In genomic region chr4:53377319-53378170, GRCh38 we compare ENCODE assay signal across 8 cellular contexts. TPM values are rescaled to one million over a fixed set of nuclear protein-coding genes. Genes with fewer than 3 reads are reported as not detected.
A peak's percentile ranks its signal among the peaks of the same experiment; 100 is the strongest.
DNase-seq lines count a peak whose midpoint lies in the region; ATAC-seq and TF ChIP-seq lines count a peak whose summit lies in the region.

Gene FIP1L1, plus strand, starts transcription at chr4:53377641. Its CDS starts 198 bp downstream, at chr4:53377839.

- ATAC-seq in GM18867 (IDR thresholded peaks at IDR 0.05; ENCODE audit: unreplicated experiment): peak; percentile 87
- ATAC-seq in HG03103 (IDR thresholded peaks at IDR 0.05; ENCODE audit: low read depth, unreplicated experiment): peak; percentile 83

- H2AFZ ChIP-seq in mammary epithelial cell (ENCODE audit: low read depth, low read length): peak within 1 kb of the TSS; percentile 97

- H3K27me3 ChIP-seq in A673 (replicated peaks; ENCODE audit: insufficient read depth, low read depth, low read length, poor library complexity): no peaks in the 10 kb centered on the region
- H3K27me3 ChIP-seq in WERI-Rb-1 (ENCODE audit: insufficient read depth, low read depth, severe bottlenecking): no peaks in the 10 kb centered on the region
- H3K27me3 ChIP-seq in mammary epithelial cell (ENCODE audit: insufficient read depth, low read length): no peaks in the 10 kb centered on the region
- peaks cover under 1% of the 10 kb centered on the region; the same call in 1 of the 2 replicates for H3K27me3 ChIP-seq in iPS-20b (ENCODE audit: insufficient read depth, low read length)

- H3K4me1 ChIP-seq in A673 (ENCODE audit: insufficient read depth, low read length, poor library complexity, severe bottlenecking) (no peaks in the 10 kb centered on the region), mammary epithelial cell (ENCODE audit: insufficient read depth, low read length) (no peaks in the 10 kb centered on the region), iPS-20b (ENCODE audit: insufficient read depth, low read length) (peaks cover 13% of the 10 kb centered on the region; the same call in 1 of the 2 replicates)

- CTCF ChIA-PET in A673 (lab: Charles Lee): no interaction called here
- CTCF ChIA-PET in mammary epithelial cell (lab: Charles Lee; ENCODE audit: low non-redundant PET): interaction anchor here (0.7 to 0.8 kb wide), 2 partner anchors 552 to 861 kb away, joined by 3 to 4 read pairs; no protein-coding TSS in a partner anchor

- H3K9ac ChIP-seq in mammary epithelial cell (ENCODE audit: insufficient read depth, low read length) (peak within 1 kb of the TSS; percentile 81), iPS-20b (ENCODE audit: low read depth, low read length) (peak within 1 kb of the TSS; percentile 96)

- peak; percentile 84 for DNase-seq in A673 (ENCODE audit: low spot score)
- DNase-seq in NCI-H2171 treated with DMSO at 0.1 percent for 48 hours (lab: John Stamatoyannopoulos, UW): peak; percentile 77
- peak; percentile 96 for DNase-seq in WERI-Rb-1
- DNase-seq in mammary epithelial cell: peak; percentile 85

- H3K27ac ChIP-seq in A673 (ENCODE audit: low read depth, low read length, poor library complexity, severe bottlenecking) (peak within 1 kb of the TSS; percentile 82), WERI-Rb-1 (peak within 1 kb of the TSS; percentile 94), mammary epithelial cell (ENCODE audit: insufficient read depth, low read depth, low read length) (peak within 1 kb of the TSS; percentile 70), iPS-20b (ENCODE audit: low read length) (peak within 1 kb of the TSS; percentile 89), skin epidermis (peak within 1 kb of the TSS; percentile 71 to 98 (median 92))

- peak within 1 kb of the TSS; percentile 87 for H3K4me2 ChIP-seq in mammary epithelial cell (ENCODE audit: insufficient read depth, low read depth, low read length)

- H3K36me3 ChIP-seq in A673 (ENCODE audit: insufficient read depth, low read length, poor library complexity, severe bottlenecking) (no peaks in the 10 kb centered on the region), WERI-Rb-1 (peaks cover 19% of the 10 kb centered on the region), mammary epithelial cell (ENCODE audit: insufficient read depth, low read length) (peaks cover 7% of the 10 kb centered on the region), iPS-20b (ENCODE audit: insufficient read depth, low read depth, low read length) (peaks cover 23% of the 10 kb centered on the region)

- in situ Hi-C loops in mammary epithelial cell (cut with MboI; ENCODE audit: low sequenced_read_pairs in 2 of 2): no loop called here

- peaks cover 50% of the 10 kb centered on the region for H3K79me2 ChIP-seq in mammary epithelial cell (ENCODE audit: insufficient read depth, low read length)

- intact Hi-C loops in A673 (cut with micrococcal nuclease; ENCODE audit: unreplicated experiment): no loop called here
- intact Hi-C loops in mammary epithelial cell (cut with micrococcal nuclease): loop anchor here (2.0 to 5.0 kb wide), 4 partner anchors 99 to 855 kb away; no protein-coding TSS in a partner anchor

- dilution Hi-C loops in mammary epithelial cell (cut with HindIII; ENCODE audit: low sequenced_read_pairs): no loop called here

- WGBS in mammary epithelial cell (ENCODE audit: low coverage, missing lambda C conversion rate): 2% methylated on average over 17 of the region's 85 CpGs

- no peak for TF ChIP-seq CTCF in A673 (conservative IDR thresholded peaks at IDR 0.05; ENCODE audit: low read depth, low read length)
- TF ChIP-seq CTCF in WERI-Rb-1 (IDR thresholded peaks at IDR 0.05; ENCODE audit: low read depth, low read length): no peak
- peak in 1 of 2 donors; percentile 3 for TF ChIP-seq CTCF in mammary epithelial cell (conservative IDR thresholded peaks at IDR 0.05 in 1 of 2, IDR thresholded peaks at IDR 0.05 in 1 of 2; ENCODE audit: extremely low read depth in 1 of 2, insufficient read depth in 1 of 2, low read depth in 1 of 2, low read length in 2 of 2)

- H3K9me3 ChIP-seq in A673 (ENCODE audit: low read depth, low read length, poor library complexity, severe bottlenecking) (no peaks in the 10 kb centered on the region), WERI-Rb-1 (ENCODE audit: severe bottlenecking) (no peaks in the 10 kb centered on the region), mammary epithelial cell (replicated peaks; ENCODE audit: insufficient read depth, low read length) (no peaks in the 10 kb centered on the region), iPS-20b (ENCODE audit: insufficient read depth, low read depth, low read length) (no peaks in the 10 kb centered on the region)

- BruUV-seq in A673 (replicated peaks; lab: Mats Ljungman, UMichigan) (TSS peak; percentile 59), mammary epithelial cell (replicated peaks; lab: Mats Ljungman, UMichigan) (TSS peak; percentile 38)

- POLR2A ChIA-PET in A673 (lab: Charles Lee; ENCODE audit: low non-redundant PET): interaction anchor here (0.5 kb wide), 1 partner anchor 58 kb away, joined by 5 read pairs; no protein-coding TSS in a partner anchor

- no peaks in the 10 kb centered on the region for H4K20me1 ChIP-seq in mammary epithelial cell (ENCODE audit: insufficient read depth, low read length)

- H3K4me3 ChIP-seq in A673 (ENCODE audit: low read depth, low read length, poor library complexity, severe bottlenecking) (peak within 1 kb of the TSS; percentile 75), WERI-Rb-1 (ENCODE audit: low read depth, low read length) (peak within 1 kb of the TSS; percentile 70), mammary epithelial cell (replicated peaks in 1 of 3; ENCODE audit: insufficient read depth in 1 of 3, low read depth in 2 of 3, low read length in 3 of 3) (peak within 1 kb of the TSS; percentile 71 to 93 (median 88)), iPS-20b (ENCODE audit: low read length) (peak within 1 kb of the TSS; percentile 93), skin epidermis (peak within 1 kb of the TSS; percentile 66 to 99 (median 91))

RNA-seq across cellular contexts. Expression of gene FIP1L1, which starts in this region (rescaled TPM):
- total RNA-seq in A673 (2021) (30.9 and 40.0 TPM in 2 replicates), mammary epithelial cell (10 to 100 TPM; 42.3 to 70.8 TPM)
- 15.9 TPM for polyA plus RNA-seq in mammary epithelial cell
- 56.0 TPM for polyA minus RNA-seq in mammary epithelial cell

Comparison
In these comparisons a context has a peak if more than half of its experiments do, and no peak if none do; other contexts are left out.
1. Peak in every context shown above with its lines: DNase-seq, ATAC-seq, H3K4me3 ChIP-seq and H3K27ac ChIP-seq.